20 cellular contexts compared by ENCODE assay signal in genomic region chr1:234504969-234505773, GRCh38. TPM values are rescaled to one million over a fixed set of nuclear protein-coding genes. Genes with fewer than 3 reads are reported as not detected.
DNase-seq lines count a peak whose midpoint lies in the region; ATAC-seq, FAIRE-seq and TF ChIP-seq lines count a peak whose summit lies in the region.
"Had no signal": no experiment of that assay in that cellular context is flagged by ENCODE, and none has a peak within 500 bp of the region (broad histone marks: within the 10 kb centered on the region; RNA-seq: fewer than 3 reads in every experiment).

No MANE protein-coding gene starts in this region.

- in situ Hi-C loops in HepG2 (cut with HindIII; ENCODE audit: extremely low pct_ligation_motif_present, low pct_unique_long_range_greater_than_20kb) (no loop called here), Panc1 (cut with HindIII; ENCODE audit: low pct_unique_long_range_greater_than_20kb, low sequenced_read_pairs) (no loop called here)

- no peaks in the 10 kb centered on the region for H3K27me3 ChIP-seq in right lobe of liver
- H3K27me3 ChIP-seq in HepG2 (ENCODE audit: control insufficient read depth in 1 of 2, insufficient read depth in 2 of 2, low read length in 2 of 2), result no peaks in the 10 kb centered on the region
- no peaks in the 10 kb centered on the region for H3K27me3 ChIP-seq in Panc1 (ENCODE audit: control insufficient read depth, insufficient read depth, low read length)
- no peaks in the 10 kb centered on the region for H3K27me3 ChIP-seq in keratinocyte (ENCODE audit: control insufficient read depth, extremely low read depth, insufficient read depth, low read length)
- H3K27me3 ChIP-seq in suprapubic skin, result no peaks in the 10 kb centered on the region

- dilution Hi-C loops in keratinocyte (cut with MboI; ENCODE audit: extremely low pct_ligation_motif_present, low sequenced_read_pairs), result no loop called here

- TF ChIP-seq RAD21 in HepG2 (CRISPR knock-in tag; IDR thresholded peaks at IDR 0.05), result no peak

- TF ChIP-seq EP300 in HepG2 (IDR thresholded peaks at IDR 0.05; ENCODE audit: low read depth in 2 of 2, low read length in 2 of 2), result no peak
- TF ChIP-seq EP300 in HepG2 (CRISPR knock-in tag; IDR thresholded peaks at IDR 0.05; ENCODE audit: borderline replicate concordance), result no peak
- TF ChIP-seq EP300 in suprapubic skin (IDR thresholded peaks at IDR 0.05), result no peak

- H3K27ac ChIP-seq in right lobe of liver, result peak overlapping the region in 2 of 3 donors; percentile 33 to 60
- H3K27ac ChIP-seq in HepG2 (ENCODE audit: extremely low read length, insufficient read depth, low read length), result no peak overlapping the region
- peak overlapping the region; percentile 56; the same call in 1 of the 2 replicates for H3K27ac ChIP-seq in Panc1 (ENCODE audit: low read length)
- peak overlapping the region; percentile 85 for H3K27ac ChIP-seq in keratinocyte (ENCODE audit: control insufficient read depth, insufficient read depth, low read length)
- no peak overlapping the region for H3K27ac ChIP-seq in suprapubic skin

- BruUV-seq in HepG2 (replicated peaks; lab: Mats Ljungman, UMichigan) (no TSS peak), Panc1 (replicated peaks; lab: Mats Ljungman, UMichigan) (no TSS peak)

- TF ChIP-seq CTCF in right lobe of liver (IDR thresholded peaks at IDR 0.05) (no peak), HepG2 (CRISPR knock-in tag; IDR thresholded peaks at IDR 0.05) (no peak), Panc1 (IDR thresholded peaks at IDR 0.05) (no peak), keratinocyte (optimal IDR thresholded peaks at IDR 0.05 in 1 of 3, IDR thresholded peaks at IDR 0.05 in 1 of 3, conservative IDR thresholded peaks at IDR 0.05 in 1 of 3; ENCODE audit: extremely low read depth in 1 of 3, insufficient read depth in 2 of 3, low read length in 3 of 3) (no peak), suprapubic skin (IDR thresholded peaks at IDR 0.05) (no peak)

- DNase-seq in right lobe of liver, result no peak
- DNase-seq in HepG2 (ENCODE audit: low spot score), result no peak
- no peak for DNase-seq in Panc1 (ENCODE audit: low read depth, low spot score)
- DNase-seq in keratinocyte (ENCODE audit: low read depth, low spot score), result no peak
- DNase-seq in sciatic nerve (ENCODE audit: low spot score), result no peak
- no peak for DNase-seq in OCI-M1 (lab: John Stamatoyannopoulos, UW)
- no peak for DNase-seq in suprapubic skin (ENCODE audit: low spot score in 2 of 2)
- no peak for DNase-seq in NCI-H2029 (lab: John Stamatoyannopoulos, UW)
- DNase-seq: activated CD8-positive, alpha-beta T cell treated with anti-CD3 and anti-CD28 coated beads for 36 hours; GDM1; H7; naive B cell; NCI-H2029 treated with DMSO at 0.1 percent for 48 hours; NCI-H524; stimulated activated CD4-positive, alpha-beta T cell treated with anti-CD3 and anti-CD28 coated beads, Interleukin-15, amount 100 ng/mL, for 24 hours had no signal

- TF ChIP-seq POLR2A in right lobe of liver (IDR thresholded peaks at IDR 0.05) (no peak), HepG2 (IDR thresholded peaks at IDR 0.05; ENCODE audit: insufficient read depth in 1 of 2, low read depth in 2 of 2, low read length in 2 of 2) (no peak), suprapubic skin (IDR thresholded peaks at IDR 0.05) (no peak)

- POLR2A ChIA-PET in HepG2 (lab: Yijun Ruan, JAX) (no interaction called here), Panc1 (lab: Charles Lee) (no interaction called here)

- H3K4me3 ChIP-seq in right lobe of liver (no peak overlapping the region), HepG2 (replicated peaks in 1 of 3; ENCODE audit: insufficient read depth in 1 of 3, low read depth in 2 of 3, low read length in 3 of 3) (no peak overlapping the region), Panc1 (ENCODE audit: low read depth in 2 of 2, low read length in 2 of 2) (no peak overlapping the region), keratinocyte (ENCODE audit: control insufficient read depth in 2 of 3, extremely low read depth in 1 of 3, insufficient read depth in 2 of 3, low read depth in 1 of 3, low read length in 3 of 3) (no peak overlapping the region), suprapubic skin (no peak overlapping the region)

- ATAC-seq in right lobe of liver (no peak), HepG2 (no peak), Panc1 (no peak), sciatic nerve (no peak)
- ATAC-seq: activated CD8-positive, alpha-beta T cell treated with anti-CD3 and anti-CD28 coated beads for 36 hours; activated T-helper 17 cell treated with anti-CD3 and anti-CD28 coated beads, Interleukin-2, amount 50 U/mL, for 72 hours had no signal

- FAIRE-seq in HepG2 (lab: Jason Lieb, UNC) (no peak), keratinocyte (lab: Jason Lieb, UNC) (peak; percentile 57)
- FAIRE-seq: colon, frontal cortex, GM12891, HTR-8/SVneo had no signal

- no peaks in the 10 kb centered on the region for H3K79me2 ChIP-seq in HepG2 (ENCODE audit: insufficient read depth, low read length)
- no peaks in the 10 kb centered on the region for H3K79me2 ChIP-seq in keratinocyte (ENCODE audit: control insufficient read depth, insufficient read depth, low read length)

- H2AFZ ChIP-seq in HepG2 (ENCODE audit: low read length) (no peak overlapping the region), keratinocyte (ENCODE audit: control insufficient read depth, low read length) (peak overlapping the region; percentile 41)

- no peak overlapping the region for H3K9ac ChIP-seq in HepG2 (ENCODE audit: insufficient read depth, low read depth, low read length)
- H3K9ac ChIP-seq in keratinocyte (ENCODE audit: control insufficient read depth, extremely low read depth, insufficient read depth, low read length), result peak overlapping the region; percentile 43

- H4K20me1 ChIP-seq in HepG2 (ENCODE audit: insufficient read depth, low read length) (no peaks in the 10 kb centered on the region), keratinocyte (ENCODE audit: control insufficient read depth, extremely low read depth, insufficient read depth, low read length) (no peaks in the 10 kb centered on the region)

- CTCF ChIA-PET in HepG2 (lab: Yijun Ruan, JAX; ENCODE audit: low intra/inter-chr PET ratio, low total read pairs), result no interaction called here
- CTCF ChIA-PET in Panc1 (lab: Charles Lee), result interaction anchor here (0.6 kb wide), 1 partner anchor 39 kb away, joined by 3 read pairs; no protein-coding TSS in a partner anchor

- H3K4me2 ChIP-seq in HepG2 (ENCODE audit: low read depth, low read length), result no peak overlapping the region
- H3K4me2 ChIP-seq in keratinocyte (ENCODE audit: control insufficient read depth, extremely low read depth, insufficient read depth, low read depth, low read length), result peak overlapping the region; percentile 22

- intact Hi-C loops in right lobe of liver (cut with DNase I) (no loop called here), HepG2 (cut with micrococcal nuclease; ENCODE audit: unreplicated experiment) (loop anchor here (5.0 kb wide), 1 partner anchor 57 kb away; no protein-coding TSS in a partner anchor), Panc1 (cut with micrococcal nuclease; ENCODE audit: unreplicated experiment) (no loop called here), sciatic nerve (cut with DNase I) (no loop called here)

- H3K9me1 ChIP-seq in keratinocyte (ENCODE audit: control insufficient read depth, extremely low read depth, insufficient read depth, low read length), result no peaks in the 10 kb centered on the region

- WGBS in right lobe of liver (ENCODE audit: insufficient coverage, low coverage, low lambda C conversion rate, missing lambda C conversion rate), result 87% methylated on average over 3 of the region's 4 CpGs
- WGBS in HepG2 (ENCODE audit: low lambda C conversion rate), result 83% methylated on average over 4 of the region's 4 CpGs
- WGBS in suprapubic skin, result 91% methylated on average over 4 of the region's 4 CpGs

- H3K4me1 ChIP-seq in right lobe of liver, result peaks cover 0 to 37% (median 12%) of the 10 kb centered on the region in 4 donors
- H3K4me1 ChIP-seq in HepG2 (ENCODE audit: insufficient read depth, low read length), result peaks cover 61% of the 10 kb centered on the region
- peaks cover 19% of the 10 kb centered on the region for H3K4me1 ChIP-seq in Panc1 (ENCODE audit: control insufficient read depth, insufficient read depth, low read length)
- H3K4me1 ChIP-seq in keratinocyte (ENCODE audit: control insufficient read depth, extremely low read depth, insufficient read depth, low read length), result peaks cover 31% of the 10 kb centered on the region
- peaks cover 16% of the 10 kb centered on the region for H3K4me1 ChIP-seq in suprapubic skin

- H3K36me3 ChIP-seq in right lobe of liver (no peaks in the 10 kb centered on the region), HepG2 (replicated peaks in 1 of 2; ENCODE audit: control insufficient read depth in 1 of 2, insufficient read depth in 2 of 2, low read length in 2 of 2) (no peaks in the 10 kb centered on the region), Panc1 (ENCODE audit: control insufficient read depth, insufficient read depth, low read length) (no peaks in the 10 kb centered on the region), keratinocyte (ENCODE audit: control insufficient read depth in 2 of 2, extremely low read depth in 1 of 2, insufficient read depth in 2 of 2, low read length in 2 of 2) (no peaks in the 10 kb centered on the region), suprapubic skin (no peaks in the 10 kb centered on the region)

- H3K9me3 ChIP-seq in right lobe of liver, result no peaks in the 10 kb centered on the region
- no peaks in the 10 kb centered on the region for H3K9me3 ChIP-seq in HepG2 (ENCODE audit: low read length)
- no peaks in the 10 kb centered on the region for H3K9me3 ChIP-seq in Panc1 (ENCODE audit: control insufficient read depth, insufficient read depth, low read depth, low read length)
- H3K9me3 ChIP-seq in keratinocyte (ENCODE audit: control insufficient read depth, low read depth, low read length), result no peaks in the 10 kb centered on the region
- no peaks in the 10 kb centered on the region for H3K9me3 ChIP-seq in suprapubic skin

RNA-seq across cellular contexts. Expression of gene TARBP1, which starts 26.2 kb away (rescaled TPM):
- total RNA-seq in right lobe of liver, result 10 to 100 TPM in 2 of 6 experiments, 1 to 10 TPM in 4; 7.2 to 16.7 (median 8.0) TPM
- 31.0 and 37.7 TPM in 2 replicates for total RNA-seq in HepG2 (2016; rRNA removed; fragmentation: Illumina TruSeq; extraction: Trizol)
- total RNA-seq in HepG2 (2016; cell fraction: cytosol; rRNA removed; fragmentation: Illumina TruSeq; extraction: Trizol; ENCODE audit: low read depth), result 8.0 and 10.9 TPM in 2 replicates
- total RNA-seq in HepG2 (2016; cell fraction: insoluble cytoplasmic fraction; rRNA removed; fragmentation: Illumina TruSeq; extraction: Trizol), result 33.0 and 39.2 TPM in 2 replicates
- total RNA-seq in HepG2 (2016; cell fraction: membrane; rRNA removed; fragmentation: Illumina TruSeq; extraction: Trizol), result 9.9 and 14.5 TPM in 2 replicates
- 49.3 and 51.0 TPM in 2 replicates for total RNA-seq in HepG2 (2016; cell fraction: nucleus; rRNA removed; fragmentation: Illumina TruSeq; extraction: Trizol)
- 58.7 and 67.0 TPM in 2 replicates for polyA plus RNA-seq in HepG2 (2011; rRNA removed)
- 15.2 and 18.3 TPM in 2 replicates for polyA plus RNA-seq in HepG2 (2011; cell fraction: cytosol; rRNA removed)
- polyA plus RNA-seq in HepG2 (2011; cell fraction: nucleus; rRNA removed), result 127 and 145 TPM in 2 replicates
- polyA plus RNA-seq in HepG2 (2012), result 31.2 and 34.3 TPM in 2 replicates
- polyA plus RNA-seq in HepG2 (2016; cell fraction: cytosol; fragmentation: Illumina TruSeq; extraction: Trizol; ENCODE audit: low read depth), result 1.00 and 1.2 TPM in 2 replicates
- 26.8 and 27.3 TPM in 2 replicates for polyA plus RNA-seq in HepG2 (2016; cell fraction: insoluble cytoplasmic fraction; fragmentation: Illumina TruSeq; extraction: Trizol; ENCODE audit: low read depth)
- polyA plus RNA-seq in HepG2 (2016; cell fraction: membrane; fragmentation: Illumina TruSeq; extraction: Trizol; ENCODE audit: low read depth), result 3.6 and 4.1 TPM in 2 replicates
- polyA plus RNA-seq in HepG2 (2016; cell fraction: nucleus; fragmentation: Illumina TruSeq; extraction: Trizol; ENCODE audit: insufficient read depth, low read depth), result 121 and 134 TPM in 2 replicates
- polyA minus RNA-seq in HepG2 (2011; rRNA and poly(A)+ RNA removed; ENCODE audit: low replicate concordance), result 15.4 and 29.8 TPM in 2 replicates
- 10.9 and 11.5 TPM in 2 replicates for polyA minus RNA-seq in HepG2 (2011; cell fraction: cytosol; rRNA and poly(A)+ RNA removed)
- polyA minus RNA-seq in HepG2 (2011; cell fraction: nucleus; rRNA and poly(A)+ RNA removed), result 73.5 and 78.7 TPM in 2 replicates
- total RNA-seq in Panc1 (2021; ENCODE audit: unreplicated experiment), result 45.0 TPM
- 28.9 TPM for polyA plus RNA-seq in Panc1 (2012; ENCODE audit: insufficient read length)
- 18.4 to 28.7 TPM (median 23.6 TPM) in 3 replicates for polyA plus RNA-seq in keratinocyte
- 9.5 TPM for polyA plus RNA-seq in keratinocyte (2011; ENCODE audit: low read depth)
- 11.2 and 26.8 TPM in 2 replicates for polyA plus RNA-seq in keratinocyte (2011; cell fraction: cytosol; rRNA removed)
- polyA plus RNA-seq in keratinocyte (2011; cell fraction: nucleus; rRNA removed), result 70.3 and 70.5 TPM in 2 replicates
- 10.5 and 11.1 TPM in 2 replicates for polyA plus RNA-seq in keratinocyte (2012; ENCODE audit: low replicate concordance)
- 6.8 to 25.2 TPM (median 15.0 TPM) in 3 replicates for polyA minus RNA-seq in keratinocyte
- 8.2 TPM for polyA minus RNA-seq in keratinocyte (2011; cell fraction: cytosol; rRNA and poly(A)+ RNA removed)
- polyA minus RNA-seq in keratinocyte (2011; cell fraction: nucleus; rRNA and poly(A)+ RNA removed), result 11.1 and 25.7 TPM in 2 replicates
- 31.5 TPM for total RNA-seq in sciatic nerve
- total RNA-seq in suprapubic skin, result 10 to 100 TPM; 21.1 to 78.2 (median 23.5) TPM

Comparison
In these comparisons a context has a peak if more than half of its experiments do, and no peak if none do; other contexts are left out.
1. H3K27ac ChIP-seq: peak in right lobe of liver (2 of 3), Panc1 (single experiment) and keratinocyte (single experiment); none in HepG2 (single experiment) and suprapubic skin (single experiment).